In genomic region chr15:42498212-42499038, GRCh38 we compare ENCODE assay signal across 7 cellular contexts. TPM values are rescaled to one million over a fixed set of nuclear protein-coding genes. Genes with fewer than 3 reads are reported as not detected.
DNase-seq lines count a peak whose midpoint lies in the region; ATAC-seq and TF ChIP-seq lines count a peak whose summit lies in the region.
"Had no signal": no experiment of that assay in that cellular context is flagged by ENCODE, and none has a peak within 500 bp of the region (broad histone marks: within the 10 kb centered on the region; RNA-seq: fewer than 3 reads in every experiment).

No MANE protein-coding gene starts in this region.

- CTCF ChIA-PET in activated CD4-positive, alpha-beta memory T cell treated with anti-CD3 and anti-CD28 coated beads for 36 hours (lab: Charles Lee) = interaction anchor here (0.6 kb wide), 1 partner anchor 528 kb away, joined by 3 read pairs; no protein-coding TSS in a partner anchor
- CTCF ChIA-PET in activated CD4-positive, alpha-beta memory T cell treated with anti-CD3 and anti-CD28 coated beads, Interleukin-2, amount 10 ng/mL, durations not matched to agents 7 days and 5 days (lab: Charles Lee) = interaction anchor here (1.0 kb wide), 1 partner anchor 151 kb away, joined by 3 read pairs; no protein-coding TSS in a partner anchor

- H3K36me3 Mint-ChIP-seq in activated CD4-positive, alpha-beta memory T cell treated with anti-CD3 and anti-CD28 coated beads for 36 hours = no peaks in the 10 kb centered on the region
- peaks cover 4% of the 10 kb centered on the region for H3K36me3 Mint-ChIP-seq in activated CD4-positive, alpha-beta memory T cell treated with anti-CD3 and anti-CD28 coated beads, Interleukin-2, amount 10 ng/mL, durations not matched to agents 7 days and 5 days (ENCODE audit: low read depth)

- WGBS in suprapubic skin = 54% methylated on average over 6 of the region's 6 CpGs

- no peak for TF ChIP-seq EP300 in suprapubic skin (IDR thresholded peaks at IDR 0.05)

- peak overlapping the region; percentile 26 for H3K27ac Mint-ChIP-seq in activated CD4-positive, alpha-beta memory T cell treated with anti-CD3 and anti-CD28 coated beads for 36 hours
- no peak overlapping the region for H3K27ac Mint-ChIP-seq in activated CD4-positive, alpha-beta memory T cell treated with anti-CD3 and anti-CD28 coated beads, Interleukin-2, amount 10 ng/mL, durations not matched to agents 7 days and 5 days

- no peaks in the 10 kb centered on the region for H3K9me3 ChIP-seq in suprapubic skin

- no peak for ATAC-seq in GM21528 (IDR thresholded peaks at IDR 0.05; ENCODE audit: low FRiP score, unreplicated experiment)

- no peaks in the 10 kb centered on the region for H3K36me3 ChIP-seq in suprapubic skin

- POLR2A ChIA-PET in activated CD4-positive, alpha-beta memory T cell treated with anti-CD3 and anti-CD28 coated beads for 36 hours (lab: Charles Lee) = no interaction called here
- POLR2A ChIA-PET in activated CD4-positive, alpha-beta memory T cell treated with anti-CD3 and anti-CD28 coated beads, Interleukin-2, amount 10 ng/mL, durations not matched to agents 7 days and 5 days (lab: Charles Lee) = interaction anchor here (0.6 to 3.5 kb wide), 3 partner anchors 7 to 50 kb away, joined by 3 to 21 read pairs (median 13); partner anchors contain the start of genes HAUS2, LRRC57 and ZNF106

- H3K9me3 Mint-ChIP-seq in activated CD4-positive, alpha-beta memory T cell treated with anti-CD3 and anti-CD28 coated beads for 36 hours = no peaks in the 10 kb centered on the region
- H3K9me3 Mint-ChIP-seq in activated CD4-positive, alpha-beta memory T cell treated with anti-CD3 and anti-CD28 coated beads, Interleukin-2, amount 10 ng/mL, durations not matched to agents 7 days and 5 days = no peaks in the 10 kb centered on the region

- no peak for DNase-seq in activated CD4-positive, alpha-beta memory T cell treated with anti-CD3 and anti-CD28 coated beads for 36 hours
- no peak for DNase-seq in activated CD4-positive, alpha-beta memory T cell treated with anti-CD3 and anti-CD28 coated beads, Interleukin-2, amount 10 ng/mL, durations not matched to agents 7 days and 5 days
- DNase-seq in epithelial cell of prostate (ENCODE audit: low read depth, low spot score) = no peak
- DNase-seq in suprapubic skin (ENCODE audit: low spot score in 2 of 2) = no peak
- no peak for DNase-seq in DMS53 treated with DMSO at 0.1 percent for 48 hours (lab: John Stamatoyannopoulos, UW; ENCODE audit: unreplicated experiment)
- DNase-seq: effector CD4-positive, alpha-beta T cell had no signal

- H3K4me1 ChIP-seq in suprapubic skin = peaks cover 60% of the 10 kb centered on the region

- H3K27me3 ChIP-seq in suprapubic skin = no peaks in the 10 kb centered on the region

- H3K27ac ChIP-seq in epithelial cell of prostate (peak overlapping the region; percentile 47), suprapubic skin (peak overlapping the region; percentile 72)

- no peaks in the 10 kb centered on the region for H3K27me3 Mint-ChIP-seq in activated CD4-positive, alpha-beta memory T cell treated with anti-CD3 and anti-CD28 coated beads for 36 hours
- no peaks in the 10 kb centered on the region for H3K27me3 Mint-ChIP-seq in activated CD4-positive, alpha-beta memory T cell treated with anti-CD3 and anti-CD28 coated beads, Interleukin-2, amount 10 ng/mL, durations not matched to agents 7 days and 5 days

- intact Hi-C loops in activated CD4-positive, alpha-beta memory T cell treated with anti-CD3 and anti-CD28 coated beads for 36 hours (cut with micrococcal nuclease) = loop anchor here (10.0 kb wide), 1 partner anchor 426 kb away; the partner anchor contains the start of gene TTBK2

- H3K4me3 ChIP-seq in suprapubic skin = no peak overlapping the region

- no peak for TF ChIP-seq CTCF in suprapubic skin (IDR thresholded peaks at IDR 0.05)

- no peak overlapping the region for H3K4me3 Mint-ChIP-seq in activated CD4-positive, alpha-beta memory T cell treated with anti-CD3 and anti-CD28 coated beads for 36 hours
- H3K4me3 Mint-ChIP-seq in activated CD4-positive, alpha-beta memory T cell treated with anti-CD3 and anti-CD28 coated beads, Interleukin-2, amount 10 ng/mL, durations not matched to agents 7 days and 5 days = no peak overlapping the region

- peaks cover 61% of the 10 kb centered on the region for H3K4me1 Mint-ChIP-seq in activated CD4-positive, alpha-beta memory T cell treated with anti-CD3 and anti-CD28 coated beads for 36 hours (ENCODE audit: low read depth)
- H3K4me1 Mint-ChIP-seq in activated CD4-positive, alpha-beta memory T cell treated with anti-CD3 and anti-CD28 coated beads, Interleukin-2, amount 10 ng/mL, durations not matched to agents 7 days and 5 days = peaks cover 53% of the 10 kb centered on the region

- no peak for TF ChIP-seq POLR2A in suprapubic skin (IDR thresholded peaks at IDR 0.05)

RNA-seq across cellular contexts. Expression of gene SNAP23, which starts 3.0 kb away (rescaled TPM):
- total RNA-seq in activated CD4-positive, alpha-beta memory T cell treated with anti-CD3 and anti-CD28 coated beads for 36 hours = 10 to 100 TPM; 43.1 to 46.8 TPM
- total RNA-seq in activated CD4-positive, alpha-beta memory T cell treated with anti-CD3 and anti-CD28 coated beads, Interleukin-2, amount 10 ng/mL, durations not matched to agents 7 days and 5 days = 10 to 100 TPM; 46.0 to 49.1 TPM
- total RNA-seq in suprapubic skin = 10 to 100 TPM; 36.2 to 78.2 (median 50.3) TPM

RNA-seq across cellular contexts. Expression of gene ZNF106, which starts 7.5 kb away (rescaled TPM):
- 10 to 100 TPM; 47.1 to 48.0 TPM for total RNA-seq in activated CD4-positive, alpha-beta memory T cell treated with anti-CD3 and anti-CD28 coated beads for 36 hours
- 10 to 100 TPM; 43.6 to 47.8 TPM for total RNA-seq in activated CD4-positive, alpha-beta memory T cell treated with anti-CD3 and anti-CD28 coated beads, Interleukin-2, amount 10 ng/mL, durations not matched to agents 7 days and 5 days
- total RNA-seq in suprapubic skin = 10 to 100 TPM; 38.6 to 50.2 (median 49.2) TPM

RNA-seq across cellular contexts. Expression of gene LRRC57, which starts 50.2 kb away (rescaled TPM):
- total RNA-seq in activated CD4-positive, alpha-beta memory T cell treated with anti-CD3 and anti-CD28 coated beads for 36 hours = 10 to 100 TPM; 15.7 to 17.2 TPM
- total RNA-seq in activated CD4-positive, alpha-beta memory T cell treated with anti-CD3 and anti-CD28 coated beads, Interleukin-2, amount 10 ng/mL, durations not matched to agents 7 days and 5 days = 10 to 100 TPM; 21.2 to 23.5 TPM
- 10 to 100 TPM; 20.9 to 46.9 (median 31.8) TPM for total RNA-seq in suprapubic skin

RNA-seq across cellular contexts. Expression of gene HAUS2, which starts 50.2 kb away (rescaled TPM):
- 10 to 100 TPM; 44.9 to 45.1 TPM for total RNA-seq in activated CD4-positive, alpha-beta memory T cell treated with anti-CD3 and anti-CD28 coated beads for 36 hours
- total RNA-seq in activated CD4-positive, alpha-beta memory T cell treated with anti-CD3 and anti-CD28 coated beads, Interleukin-2, amount 10 ng/mL, durations not matched to agents 7 days and 5 days = 10 to 100 TPM; 35.1 to 35.8 TPM
- 10 to 100 TPM; 16.9 to 33.2 (median 19.2) TPM for total RNA-seq in suprapubic skin
